Comparison of ENCODE assay signal across 8 cellular contexts in the genomic region with DNA sequence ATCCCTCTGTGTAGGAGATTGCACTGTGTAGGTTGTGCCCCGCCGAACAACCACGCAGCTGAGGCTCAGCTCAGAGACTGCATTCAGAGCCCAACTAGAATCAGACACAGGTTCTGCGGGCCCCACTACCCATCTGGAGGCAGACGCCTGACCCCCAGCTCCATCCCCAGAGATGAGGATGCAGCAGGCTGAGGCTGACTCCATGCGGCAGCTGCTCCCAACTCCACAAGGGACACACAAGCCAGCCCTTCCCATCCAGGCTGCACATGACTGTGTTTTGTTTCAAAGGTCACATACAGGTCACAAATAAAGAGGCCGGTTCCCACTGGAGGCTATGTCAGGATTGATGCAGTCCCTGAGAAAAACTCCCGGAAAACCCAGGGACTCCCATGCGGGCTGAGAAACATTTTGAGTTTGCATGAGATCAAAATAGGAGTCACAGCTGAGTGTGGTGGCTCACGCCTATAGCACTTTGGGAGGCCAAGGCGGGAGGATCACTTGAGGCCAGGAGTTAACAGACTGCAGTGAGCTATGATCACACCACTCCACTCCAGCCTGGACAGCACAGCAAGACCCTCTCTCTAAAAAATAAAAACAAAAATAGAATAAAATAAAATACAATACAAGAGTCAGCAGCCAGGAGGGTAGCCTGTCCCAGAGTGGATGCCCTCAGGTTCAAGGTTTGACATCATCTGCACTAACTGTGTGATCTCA. TPM values are rescaled to one million over a fixed set of nuclear protein-coding genes. Genes with fewer than 3 reads are reported as not detected.
DNase-seq lines count a peak whose midpoint lies in the region; ATAC-seq, FAIRE-seq and TF ChIP-seq lines count a peak whose summit lies in the region.
"Had no signal": no experiment of that assay in that cellular context is flagged by ENCODE, and none has a peak within 500 bp of the region (broad histone marks: within the 10 kb centered on the region; RNA-seq: fewer than 3 reads in every experiment).

No MANE protein-coding gene starts in this region.

- no peak overlapping the region for H3K27ac Mint-ChIP-seq in astrocyte (ENCODE audit: unreplicated experiment)

- H3K9ac ChIP-seq in astrocyte (ENCODE audit: low read length) (no peak overlapping the region), kidney (ENCODE audit: low read length in 2 of 2) (peak overlapping the region in 1 of 2 donors; percentile 30)

- DNase-seq in NCI-H2171 (lab: John Stamatoyannopoulos, UW) (peak; percentile 38), astrocyte (ENCODE audit: low read depth) (no peak), kidney (no peak), stomach (no peak), cortex of kidney (lab: John Stamatoyannopoulos, UW) (no peak), KG1 (lab: John Stamatoyannopoulos, UW) (no peak)

- intact Hi-C loops in kidney (cut with DNase I), result no loop called here
- intact Hi-C loops in stomach (cut with DNase I; ENCODE audit: low total_unique reads), result no loop called here

- FAIRE-seq in astrocyte (lab: Jason Lieb, UNC) (no peak), kidney (lab: Jason Lieb, UNC) (no peak)

- H3K4me3 ChIP-seq in astrocyte (ENCODE audit: insufficient read depth, low read depth, low read length) (no peak overlapping the region), kidney (ENCODE audit: low read length in 2 of 2) (peak overlapping the region in 1 of 2 donors; percentile 30), stomach (peak overlapping the region in 1 of 4 donors; percentile 32)
- H3K4me3 ChIP-seq: SJSA1 had no signal

- H3K4me1 Mint-ChIP-seq in astrocyte (ENCODE audit: low read depth, unreplicated experiment), result peaks cover 28% of the 10 kb centered on the region

- H3K36me3 Mint-ChIP-seq in astrocyte (ENCODE audit: low read depth, unreplicated experiment), result peaks cover 4% of the 10 kb centered on the region

- TF ChIP-seq CTCF in astrocyte (IDR thresholded peaks at IDR 0.05; ENCODE audit: insufficient read depth, low read depth, low read length) (no peak), kidney (IDR thresholded peaks at IDR 0.05; ENCODE audit: borderline replicate concordance, extremely low read depth, insufficient read depth) (no peak), stomach (IDR thresholded peaks at IDR 0.05) (no peak)

- WGBS in stomach, 5 donors, result 65 to 76% (median 69%) methylated on average over 6 to 11 of the region's 11 CpGs

- peaks cover 95% of the 10 kb centered on the region for H3K79me2 ChIP-seq in astrocyte (ENCODE audit: insufficient read depth, low read length)

- H3K36me3 ChIP-seq in astrocyte (ENCODE audit: insufficient read depth, low read length) (no peaks in the 10 kb centered on the region), kidney (ENCODE audit: control insufficient read depth in 1 of 2, insufficient read depth in 2 of 2, low read length in 2 of 2) (no peaks in the 10 kb centered on the region), stomach (no peaks in the 10 kb centered on the region)
- H3K36me3 ChIP-seq: SJSA1 had no signal

- no peaks in the 10 kb centered on the region for H3K27me3 ChIP-seq in astrocyte (ENCODE audit: insufficient read depth, low read length)
- no peaks in the 10 kb centered on the region for H3K27me3 ChIP-seq in stomach
- H3K27me3 ChIP-seq: SJSA1 had no signal

- H3K4me1 ChIP-seq in astrocyte (ENCODE audit: insufficient read depth, low read length), result peaks cover 12% of the 10 kb centered on the region
- peaks cover 62 to 75% of the 10 kb centered on the region in 2 donors for H3K4me1 ChIP-seq in kidney (ENCODE audit: control insufficient read depth in 1 of 2, insufficient read depth in 1 of 2, low read depth in 1 of 2, low read length in 2 of 2)
- H3K4me1 ChIP-seq in stomach, result peaks cover 62 to 97% (median 84%) of the 10 kb centered on the region in 4 donors
- H3K4me1 ChIP-seq: SJSA1 had no signal

- H4K20me1 ChIP-seq in astrocyte (ENCODE audit: insufficient read depth, low read length), result peaks cover 98% of the 10 kb centered on the region

- no peaks in the 10 kb centered on the region for H3K27me3 Mint-ChIP-seq in astrocyte (ENCODE audit: low read depth, unreplicated experiment)

- TF ChIP-seq EP300 in stomach (IDR thresholded peaks at IDR 0.05), result no peak

- no peak for ATAC-seq in HG03520 (IDR thresholded peaks at IDR 0.05; ENCODE audit: unreplicated experiment)

- TF ChIP-seq POLR2A in stomach (IDR thresholded peaks at IDR 0.05), result no peak

- no peak overlapping the region for H2AFZ ChIP-seq in astrocyte (ENCODE audit: low read depth, low read length)

- no peak overlapping the region for H3K4me2 ChIP-seq in astrocyte (ENCODE audit: low read length)

- H3K9me3 ChIP-seq in astrocyte (ENCODE audit: insufficient read depth, low read depth, low read length), result no peaks in the 10 kb centered on the region
- H3K9me3 ChIP-seq in kidney (ENCODE audit: control insufficient read depth in 1 of 2, low read length in 2 of 2), result no peaks in the 10 kb centered on the region
- no peaks in the 10 kb centered on the region for H3K9me3 ChIP-seq in stomach
- H3K9me3 ChIP-seq: SJSA1 had no signal

- no peaks in the 10 kb centered on the region for H3K9me3 Mint-ChIP-seq in astrocyte (ENCODE audit: unreplicated experiment)

- H3K4me3 Mint-ChIP-seq in astrocyte (ENCODE audit: unreplicated experiment), result peak overlapping the region; percentile 20

- no peak overlapping the region for H3K27ac ChIP-seq in astrocyte (ENCODE audit: low read depth, low read length)
- H3K27ac ChIP-seq in kidney (ENCODE audit: low read depth in 2 of 2, low read length in 2 of 2), result peak overlapping the region; percentile 66 to 71
- peak overlapping the region in 4 of 5 donors; percentile 54 to 75 (median 64) for H3K27ac ChIP-seq in stomach
- H3K27ac ChIP-seq: SJSA1 had no signal

RNA-seq across cellular contexts. Expression of gene ELL, which starts 14.0 kb away (rescaled TPM):
- total RNA-seq in astrocyte (16.0 TPM in 2 replicates), kidney (25.2 TPM), stomach (10 to 100 TPM in 3 of 5 donors, 1 to 10 TPM in 2; 8.0 to 88.7 (median 13.5) TPM)
- polyA plus RNA-seq in kidney (ENCODE audit: insufficient read depth, low read depth, low replicate concordance) (5.7 TPM), stomach (10 to 100 TPM in 1 of 3 donors, 1 to 10 TPM in 2; 4.1 to 12.7 (median 8.1) TPM)

RNA-seq across cellular contexts. Expression of gene FKBP8, which starts 35.5 kb away (rescaled TPM):
- total RNA-seq in astrocyte, result 246 and 251 TPM in 2 replicates
- total RNA-seq in kidney, result 207 TPM
- polyA plus RNA-seq in kidney (ENCODE audit: insufficient read depth, low read depth, low replicate concordance), result 314 TPM
- 100 to 1,000 TPM in 4 of 5 donors, 10 to 100 TPM in 1; 87.8 to 819 (median 197) TPM for total RNA-seq in stomach
- polyA plus RNA-seq in stomach, result 100 to 1,000 TPM; 157 to 254 (median 249) TPM

RNA-seq across cellular contexts. Expression of gene KXD1, which starts 49.8 kb away (rescaled TPM):
- total RNA-seq in astrocyte (73.4 and 80.2 TPM in 2 replicates), kidney (69.9 TPM), stomach (100 to 1,000 TPM in 2 of 5 donors, 10 to 100 TPM in 3; 30.8 to 513 (median 55.4) TPM)
- polyA plus RNA-seq in kidney (ENCODE audit: insufficient read depth, low read depth, low replicate concordance) (56.3 TPM), stomach (100 to 1,000 TPM in 1 of 3 donors, 10 to 100 TPM in 2; 71.0 to 131 (median 84.5) TPM)
